ENCODE assay signal across 25 cellular contexts in the genomic region with DNA sequence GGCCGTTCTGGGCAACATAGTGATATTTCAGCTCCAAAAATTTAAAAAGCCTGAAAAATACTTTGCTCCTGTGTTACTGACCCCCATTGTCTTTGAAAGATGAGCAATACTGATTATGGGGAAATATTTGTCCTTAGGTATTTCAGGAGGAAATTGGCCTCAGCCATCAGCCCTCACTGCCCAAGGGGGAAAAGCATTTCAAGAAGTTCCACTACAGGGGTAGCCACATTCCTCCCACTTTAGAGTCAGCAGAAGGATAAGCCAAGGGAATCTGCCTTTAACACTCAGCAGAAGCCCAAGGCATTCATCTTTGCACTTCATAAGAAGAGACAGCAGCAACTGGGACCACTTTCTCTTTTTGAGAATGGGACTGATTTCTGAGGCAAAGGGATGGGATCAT. TPM values are rescaled to one million over a fixed set of nuclear protein-coding genes. Genes with fewer than 3 reads are reported as not detected.
DNase-seq lines count a peak whose midpoint lies in the region; ATAC-seq and TF ChIP-seq lines count a peak whose summit lies in the region.
"Had no signal": no experiment of that assay in that cellular context is flagged by ENCODE, and none has a peak within 500 bp of the region (broad histone marks: within the 10 kb centered on the region; RNA-seq: fewer than 3 reads in every experiment).

No MANE protein-coding gene starts in this region.

- no peaks in the 10 kb centered on the region for H3K79me2 ChIP-seq in GM23248 (ENCODE audit: insufficient read depth)
- H3K79me2 ChIP-seq: parathyroid adenoma had no signal

- H3K36me3 Mint-ChIP-seq in endothelial cell (ENCODE audit: low read depth, unreplicated experiment) = peaks cover 2% of the 10 kb centered on the region
- peaks cover 0 to 1% of the 10 kb centered on the region in 2 donors for H3K36me3 Mint-ChIP-seq in activated T-cell treated with anti-CD3 and anti-CD28 coated beads, Interleukin-2, amount 50 U/mL, for 72 hours (ENCODE audit: insufficient read depth in 2 of 2)
- H3K36me3 Mint-ChIP-seq: brain; CD4-positive, alpha-beta memory T cell had no signal

- H3F3A ChIP-seq in GM23248 (ENCODE audit: insufficient read depth) = peaks cover 23% of the 10 kb centered on the region

- no peaks in the 10 kb centered on the region for H3K9me2 ChIP-seq in GM23248 (ENCODE audit: insufficient read depth)

- H3K27ac Mint-ChIP-seq in endothelial cell (ENCODE audit: unreplicated experiment) = no peak overlapping the region
- no peak overlapping the region for H3K27ac Mint-ChIP-seq in activated T-cell treated with anti-CD3 and anti-CD28 coated beads, Interleukin-2, amount 50 U/mL, for 72 hours
- H3K27ac Mint-ChIP-seq: brain had no signal

- 0 out of 3 replicates have a peak, but pooled peaks have one; percentile 3 for ATAC-seq in RWPE2 (ENCODE audit: low read depth)
- no peak for ATAC-seq in activated T-cell treated with anti-CD3 and anti-CD28 coated beads, Interleukin-2, amount 50 U/mL, for 72 hours (replicated peaks in 1 of 2)
- ATAC-seq: lower lobe of right lung, upper lobe of right lung had no signal

- H3K27ac ChIP-seq in GM23248 (peak overlapping the region; percentile 97), RWPE2 (ENCODE audit: poor library complexity, severe bottlenecking) (peak overlapping the region; percentile 81)
- H3K27ac ChIP-seq: lower lobe of right lung, parathyroid adenoma, right atrium auricular region, spleen, upper lobe of right lung, VCaP had no signal

- H3K27me3 Mint-ChIP-seq in endothelial cell (ENCODE audit: unreplicated experiment) = no peaks in the 10 kb centered on the region
- no peaks in the 10 kb centered on the region for H3K27me3 Mint-ChIP-seq in activated T-cell treated with anti-CD3 and anti-CD28 coated beads, Interleukin-2, amount 50 U/mL, for 72 hours (ENCODE audit: low read depth)
- H3K27me3 Mint-ChIP-seq: brain had no signal

- H3K4me1 ChIP-seq in GM23248 (ENCODE audit: insufficient read depth) (peaks cover 35% of the 10 kb centered on the region), RWPE2 (ENCODE audit: insufficient read depth, poor library complexity, severe bottlenecking) (peaks cover 32% of the 10 kb centered on the region)
- H3K4me1 ChIP-seq: parathyroid adenoma, right atrium auricular region, upper lobe of right lung had no signal

- H3K9me3 ChIP-seq in GM23248 (ENCODE audit: low read depth) = no peaks in the 10 kb centered on the region
- H3K9me3 ChIP-seq in RWPE2 (ENCODE audit: severe bottlenecking) = no peaks in the 10 kb centered on the region
- H3K9me3 ChIP-seq: lower lobe of right lung, right atrium auricular region, spleen, upper lobe of right lung had no signal

- H4K20me1 ChIP-seq in GM23248 (ENCODE audit: insufficient read depth) = no peaks in the 10 kb centered on the region

- no peak overlapping the region for H3K4me3 Mint-ChIP-seq in endothelial cell (ENCODE audit: unreplicated experiment)
- no peak overlapping the region for H3K4me3 Mint-ChIP-seq in activated T-cell treated with anti-CD3 and anti-CD28 coated beads, Interleukin-2, amount 50 U/mL, for 72 hours
- H3K4me3 Mint-ChIP-seq: brain; CD4-positive, alpha-beta memory T cell; H9 had no signal

- no peak overlapping the region for H2AFZ ChIP-seq in GM23248
- H2AFZ ChIP-seq: parathyroid adenoma had no signal

- 100% methylated on average over 1 of the region's 1 CpG for WGBS in GM23248 (ENCODE audit: low coverage in 1 of 2, low lambda C conversion rate in 2 of 2, missing lambda C conversion rate in 2 of 2), 2 experiments

- no peak overlapping the region for H3K4me2 ChIP-seq in GM23248 (ENCODE audit: unreplicated experiment)

- TF ChIP-seq CTCF in RWPE2 (IDR thresholded peaks at IDR 0.05; ENCODE audit: poor library complexity, severe bottlenecking) (no peak), endothelial cell (IDR thresholded peaks at IDR 0.05; ENCODE audit: unreplicated experiment) (no peak), GM10266 (IDR thresholded peaks at IDR 0.05; ENCODE audit: control insufficient read depth, insufficient read depth, low read depth, missing control alignments) (no peak)

- H3K9ac ChIP-seq in GM23248 = no peak overlapping the region
- H3K9ac ChIP-seq: parathyroid adenoma had no signal

- H3K27me3 ChIP-seq in GM23248 (replicated peaks; ENCODE audit: insufficient read depth) (no peaks in the 10 kb centered on the region), RWPE2 (ENCODE audit: insufficient read depth, poor library complexity, severe bottlenecking) (no peaks in the 10 kb centered on the region)
- H3K27me3 ChIP-seq: right atrium auricular region, spleen, upper lobe of right lung had no signal

- H3K36me3 ChIP-seq in GM23248 (ENCODE audit: low read depth) (no peaks in the 10 kb centered on the region), RWPE2 (ENCODE audit: low read depth) (no peaks in the 10 kb centered on the region)
- H3K36me3 ChIP-seq: lower lobe of right lung, right atrium auricular region, spleen, upper lobe of right lung had no signal

- in situ Hi-C loops in GM23248 (cut with MboI) = no loop called here

- no peaks in the 10 kb centered on the region for H3K9me3 Mint-ChIP-seq in endothelial cell (ENCODE audit: unreplicated experiment)
- peaks cover 0 to 1% of the 10 kb centered on the region in 2 donors for H3K9me3 Mint-ChIP-seq in activated T-cell treated with anti-CD3 and anti-CD28 coated beads, Interleukin-2, amount 50 U/mL, for 72 hours

- no peaks in the 10 kb centered on the region for H3K4me1 Mint-ChIP-seq in endothelial cell (ENCODE audit: unreplicated experiment)
- H3K4me1 Mint-ChIP-seq in activated T-cell treated with anti-CD3 and anti-CD28 coated beads, Interleukin-2, amount 50 U/mL, for 72 hours (ENCODE audit: low read depth) = peaks cover 28% of the 10 kb centered on the region

- H3K4me3 ChIP-seq in GM23248 (no peak overlapping the region), RWPE2 (ENCODE audit: severe bottlenecking) (no peak overlapping the region)
- H3K4me3 ChIP-seq: lower lobe of right lung, right atrium auricular region, spleen, upper lobe of right lung had no signal

- DNase-seq in GM23248 (no peak), RWPE2 (ENCODE audit: low spot score) (no peak), islet precursor cell (peak; percentile 83), globus pallidus (ENCODE audit: low spot score) (no peak), endothelial cell (ENCODE audit: low spot score) (no peak), GM10266 (ENCODE audit: extremely low spot score) (no peak)
- no peak for DNase-seq in activated T-cell treated with anti-CD3 and anti-CD28 coated beads, Interleukin-2, amount 50 U/mL, for 72 hours
- DNase-seq: activated CD4-positive, alpha-beta T cell treated with anti-CD3 and anti-CD28 coated beads for 48 hours; activated naive CD4-positive, alpha-beta T cell treated with Interleukin-2 at 50 U/mL for 16 hours; activated T-cell treated with anti-CD3 and anti-CD28 coated beads, Interleukin-2, amount 50 U/mL, for 48 hours; CD4-positive, alpha-beta memory T cell; DMS 273 treated with DMSO at 0.1 percent for 48 hours; GDM1; H9; Karpas-422; kidney glomerular epithelial cell; lower lobe of right lung; Right ventricle myocardium superior; spleen; T-helper 9 cell; upper lobe of right lung had no signal

RNA-seq across cellular contexts. Expression of a gene that starts 40.5 kb away (rescaled TPM):
- 5.2 and 5.6 TPM in 2 replicates for total RNA-seq in GM23248 (2014; rRNA removed; shearing (Covaris generic))
- 17.2 and 17.7 TPM in 2 replicates for polyA plus RNA-seq in GM23248 (2016; fragmentation: Nextera tagmentation; extraction: Ambion mirVana)
- total RNA-seq in endothelial cell (ENCODE audit: unreplicated experiment) = 36.5 TPM
- total RNA-seq in activated T-cell treated with anti-CD3 and anti-CD28 coated beads, Interleukin-2, amount 50 U/mL, for 72 hours = 10 to 100 TPM; 16.4 to 20.3 TPM
